Comparison of ENCODE assay signal across 16 cellular contexts in the genomic region with DNA sequence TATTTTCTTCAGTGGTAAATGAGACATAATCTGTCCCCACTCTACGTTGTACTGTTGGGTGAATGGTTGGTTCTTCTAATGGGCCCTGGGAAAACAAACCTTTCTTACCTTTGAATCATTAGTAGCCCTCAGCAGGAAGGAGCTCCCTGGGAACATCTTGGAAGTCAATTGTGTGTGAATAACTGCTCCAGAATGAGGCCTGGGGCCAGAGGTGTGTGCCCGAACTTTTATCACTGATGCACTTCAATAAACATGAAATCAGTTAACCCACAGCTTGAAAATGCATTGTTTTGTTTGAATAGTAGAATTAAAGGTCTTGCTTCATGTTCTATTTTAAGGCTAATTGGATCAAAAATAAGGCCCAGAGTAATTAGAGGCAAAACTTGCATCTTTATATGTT.
"Had no signal": no experiment of that assay in that cellular context is flagged by ENCODE, and none has a peak within 500 bp of the region (broad histone marks: within the 10 kb centered on the region; RNA-seq: fewer than 3 reads in every experiment).

No MANE protein-coding gene starts in this region.

- FAIRE-seq: islet of Langerhans, pancreas had no signal

- H3K36me3 ChIP-seq: brain microvascular endothelial cell, pancreas, thyroid gland, uterus had no signal

- H3K27ac Mint-ChIP-seq: activated naive CD8-positive, alpha-beta T cell treated with anti-CD3 and anti-CD28 coated beads for 36 hours; effector memory CD8-positive, alpha-beta T cell; stimulated activated memory B cell treated with anti-CD40 and anti-IgM and Interleukin-4, amounts not matched to agents 10 μg/mL and 1 μg/mL and 100 μg/mL, for 72 hours had no signal

- H3K27me3 ChIP-seq: brain microvascular endothelial cell, pancreas, thyroid gland, uterus had no signal

- H3K4me3 Mint-ChIP-seq: activated naive CD8-positive, alpha-beta T cell treated with anti-CD3 and anti-CD28 coated beads for 36 hours; effector memory CD8-positive, alpha-beta T cell; stimulated activated memory B cell treated with anti-CD40 and anti-IgM and Interleukin-4, amounts not matched to agents 10 μg/mL and 1 μg/mL and 100 μg/mL, for 72 hours had no signal

- H3K9me3 Mint-ChIP-seq: activated naive CD8-positive, alpha-beta T cell treated with anti-CD3 and anti-CD28 coated beads for 36 hours; effector memory CD8-positive, alpha-beta T cell had no signal

- H3K36me3 Mint-ChIP-seq: activated naive CD8-positive, alpha-beta T cell treated with anti-CD3 and anti-CD28 coated beads for 36 hours; stimulated activated memory B cell treated with anti-CD40 and anti-IgM and Interleukin-4, amounts not matched to agents 10 μg/mL and 1 μg/mL and 100 μg/mL, for 72 hours had no signal

- H3K4me3 ChIP-seq: pancreas, thyroid gland, uterus had no signal

- DNase-seq: activated CD4-positive, alpha-beta T cell treated with anti-CD3 and anti-CD28 coated beads, Interleukin-2, amount 50 U/mL, for 1 hour; activated CD4-positive, CD25-positive, alpha-beta regulatory T cell; activated CD8-positive, alpha-beta memory T cell treated with anti-CD3 and anti-CD28 coated beads for 24 hours; activated naive CD8-positive, alpha-beta T cell treated with anti-CD3 and anti-CD28 coated beads for 36 hours; brain microvascular endothelial cell; dermis blood vessel endothelial cell; effector memory CD8-positive, alpha-beta T cell; foreskin keratinocyte; naive B cell; pancreas; stimulated activated CD4-positive, alpha-beta T cell treated with anti-CD3 and anti-CD28 coated beads, Interleukin-2, amount 100 ng/mL, for 48 hours; thyroid gland; uterus had no signal

- ATAC-seq: effector memory CD8-positive, alpha-beta T cell; foreskin keratinocyte; left lobe of liver; pancreas; stimulated activated memory B cell treated with anti-CD40 and anti-IgM and Interleukin-4, amounts not matched to agents 10 μg/mL and 1 μg/mL and 100 μg/mL, for 72 hours had no signal
